ENCODE assay signal across 1 cellular context in the genomic region with DNA sequence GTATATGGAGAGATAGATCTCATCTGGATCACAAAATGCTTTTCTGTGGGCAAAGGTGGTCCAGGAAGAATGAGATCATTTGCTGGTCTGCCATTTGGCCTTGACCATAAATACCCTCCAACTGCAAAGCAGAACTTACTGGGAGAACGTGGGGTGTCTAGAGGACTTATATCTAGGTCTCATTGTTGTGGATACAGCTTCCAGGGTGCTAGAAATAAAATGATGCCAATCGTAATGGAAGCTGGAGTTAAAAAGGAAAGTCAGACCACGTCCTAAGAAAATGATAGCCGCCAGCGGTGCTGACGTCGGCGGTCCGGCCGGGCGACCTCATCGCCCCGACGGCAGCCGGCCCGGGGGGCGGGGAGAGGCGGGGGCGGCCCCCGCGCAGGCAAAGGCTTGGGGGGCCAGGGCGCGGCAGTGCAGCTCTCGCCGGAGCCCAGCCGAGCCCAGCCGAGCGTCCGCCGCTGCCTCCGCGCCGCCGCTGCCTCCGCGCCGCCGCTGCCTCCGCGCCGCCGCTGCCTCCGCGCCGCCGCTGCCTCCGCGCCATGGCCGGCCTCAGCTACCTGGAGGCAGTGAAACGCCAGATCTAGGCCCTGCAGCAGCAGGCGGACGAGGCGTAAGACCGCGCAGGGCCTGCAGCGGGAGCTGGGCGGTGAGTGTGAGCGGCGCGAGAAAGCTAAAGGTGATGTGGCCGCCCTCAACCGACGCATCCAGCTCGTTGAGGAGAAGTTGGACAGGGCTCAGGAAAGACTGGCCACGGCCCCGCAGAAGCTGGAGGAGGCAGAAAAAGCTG.
TF ChIP-seq lines count a peak whose summit lies in the region.

No MANE protein-coding gene starts in this region.

TF ChIP-seq in HepG2, 621 proteins besides CTCF, POLR2A, EP300 and RAD21 (continued from another document and continues in another):
- TF ChIP-seq DMTF1 (CRISPR knock-in tag; IDR thresholded peaks at IDR 0.05) (no peak), SMARCC2 (IDR thresholded peaks at IDR 0.05) (no peak), RAD51 (IDR thresholded peaks at IDR 0.05; ENCODE audit: borderline replicate concordance) (no peak), ZC3H4 (CRISPR knock-in tag; IDR thresholded peaks at IDR 0.05; ENCODE audit: borderline replicate concordance) (0 out of 2 replicates have a peak, but pooled peaks have one; percentile 42), ZKSCAN8 (CRISPR knock-in tag; IDR thresholded peaks at IDR 0.05; ENCODE audit: borderline replicate concordance) (no peak), ZNF710 (CRISPR knock-in tag; IDR thresholded peaks at IDR 0.05; ENCODE audit: borderline replicate concordance) (no peak), ARID2 (CRISPR knock-in tag; IDR thresholded peaks at IDR 0.05; ENCODE audit: borderline replicate concordance) (no peak), ZNF720 (CRISPR knock-in tag; IDR thresholded peaks at IDR 0.05) (no peak), ZFP37 (CRISPR knock-in tag; IDR thresholded peaks at IDR 0.05; ENCODE audit: borderline replicate concordance) (no peak), ZHX2 (IDR thresholded peaks at IDR 0.05; ENCODE audit: low read depth) (no peak), ZHX2 (CRISPR knock-in tag; IDR thresholded peaks at IDR 0.05; ENCODE audit: borderline replicate concordance) (no peak), KDM5A (IDR thresholded peaks at IDR 0.05; ENCODE audit: borderline replicate concordance, low read length) (no peak), NCOR1 (IDR thresholded peaks at IDR 0.05; ENCODE audit: borderline replicate concordance, low read length) (no peak), MED8 (CRISPR knock-in tag; IDR thresholded peaks at IDR 0.05; ENCODE audit: insufficient replicate concordance) (no peak), SKI (IDR thresholded peaks at IDR 0.05; ENCODE audit: partially characterized antibody) (peak; percentile 44), SRY (CRISPR knock-in tag; IDR thresholded peaks at IDR 0.05) (no peak; the same call in 1 of the 2 replicates), ZNF20 (CRISPR knock-in tag; IDR thresholded peaks at IDR 0.05) (no peak), ZNF678 (CRISPR knock-in tag; IDR thresholded peaks at IDR 0.05) (no peak), ZFAT (CRISPR knock-in tag; conservative IDR thresholded peaks at IDR 0.05) (no peak), ZNF326 (CRISPR knock-in tag; IDR thresholded peaks at IDR 0.05; ENCODE audit: borderline replicate concordance) (no peak), FOXO1 (CRISPR knock-in tag; IDR thresholded peaks at IDR 0.05) (no peak), ZNF558 (CRISPR knock-in tag; IDR thresholded peaks at IDR 0.05; ENCODE audit: borderline replicate concordance) (no peak)
- TF ChIP-seq, protein P1, sequence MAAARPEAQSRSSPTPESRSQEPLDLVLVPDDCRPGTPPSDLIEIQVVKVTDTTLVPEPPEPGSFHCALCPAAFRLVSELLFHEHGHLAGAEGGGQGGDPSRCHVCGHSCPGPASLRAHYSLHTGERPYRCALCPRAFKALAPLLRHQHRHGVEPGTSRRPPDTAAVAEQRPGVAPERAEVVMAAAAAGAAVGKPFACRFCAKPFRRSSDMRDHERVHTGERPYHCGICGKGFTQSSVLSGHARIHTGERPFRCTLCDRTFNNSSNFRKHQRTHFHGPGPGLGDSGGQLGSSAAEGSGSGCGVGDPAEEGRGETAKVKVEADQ (CRISPR knock-in tag; IDR thresholded peaks at IDR 0.05; ENCODE audit: borderline replicate concordance), result no peak
- TF ChIP-seq, protein P2, sequence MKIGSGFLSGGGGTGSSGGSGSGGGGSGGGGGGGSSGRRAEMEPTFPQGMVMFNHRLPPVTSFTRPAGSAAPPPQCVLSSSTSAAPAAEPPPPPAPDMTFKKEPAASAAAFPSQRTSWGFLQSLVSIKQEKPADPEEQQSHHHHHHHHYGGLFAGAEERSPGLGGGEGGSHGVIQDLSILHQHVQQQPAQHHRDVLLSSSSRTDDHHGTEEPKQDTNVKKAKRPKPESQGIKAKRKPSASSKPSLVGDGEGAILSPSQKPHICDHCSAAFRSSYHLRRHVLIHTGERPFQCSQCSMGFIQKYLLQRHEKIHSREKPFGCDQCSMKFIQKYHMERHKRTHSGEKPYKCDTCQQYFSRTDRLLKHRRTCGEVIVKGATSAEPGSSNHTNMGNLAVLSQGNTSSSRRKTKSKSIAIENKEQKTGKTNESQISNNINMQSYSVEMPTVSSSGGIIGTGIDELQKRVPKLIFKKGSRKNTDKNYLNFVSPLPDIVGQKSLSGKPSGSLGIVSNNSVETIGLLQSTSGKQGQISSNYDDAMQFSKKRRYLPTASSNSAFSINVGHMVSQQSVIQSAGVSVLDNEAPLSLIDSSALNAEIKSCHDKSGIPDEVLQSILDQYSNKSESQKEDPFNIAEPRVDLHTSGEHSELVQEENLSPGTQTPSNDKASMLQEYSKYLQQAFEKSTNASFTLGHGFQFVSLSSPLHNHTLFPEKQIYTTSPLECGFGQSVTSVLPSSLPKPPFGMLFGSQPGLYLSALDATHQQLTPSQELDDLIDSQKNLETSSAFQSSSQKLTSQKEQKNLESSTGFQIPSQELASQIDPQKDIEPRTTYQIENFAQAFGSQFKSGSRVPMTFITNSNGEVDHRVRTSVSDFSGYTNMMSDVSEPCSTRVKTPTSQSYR (CRISPR knock-in tag; IDR thresholded peaks at IDR 0.05; ENCODE audit: borderline replicate concordance), result 0 out of 2 replicates have a peak, but pooled peaks have one; percentile 18
- TF ChIP-seq, protein P3, sequence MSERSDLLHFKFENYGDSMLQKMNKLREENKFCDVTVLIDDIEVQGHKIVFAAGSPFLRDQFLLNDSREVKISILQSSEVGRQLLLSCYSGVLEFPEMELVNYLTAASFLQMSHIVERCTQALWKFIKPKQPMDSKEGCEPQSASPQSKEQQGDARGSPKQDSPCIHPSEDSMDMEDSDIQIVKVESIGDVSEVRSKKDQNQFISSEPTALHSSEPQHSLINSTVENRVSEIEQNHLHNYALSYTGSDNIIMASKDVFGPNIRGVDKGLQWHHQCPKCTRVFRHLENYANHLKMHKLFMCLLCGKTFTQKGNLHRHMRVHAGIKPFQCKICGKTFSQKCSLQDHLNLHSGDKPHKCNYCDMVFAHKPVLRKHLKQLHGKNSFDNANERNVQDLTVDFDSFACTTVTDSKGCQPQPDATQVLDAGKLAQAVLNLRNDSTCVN (CRISPR knock-in tag; IDR thresholded peaks at IDR 0.05; ENCODE audit: borderline replicate concordance), result no peak; the same call in 1 of the 2 replicates
- TF ChIP-seq, protein P4, sequence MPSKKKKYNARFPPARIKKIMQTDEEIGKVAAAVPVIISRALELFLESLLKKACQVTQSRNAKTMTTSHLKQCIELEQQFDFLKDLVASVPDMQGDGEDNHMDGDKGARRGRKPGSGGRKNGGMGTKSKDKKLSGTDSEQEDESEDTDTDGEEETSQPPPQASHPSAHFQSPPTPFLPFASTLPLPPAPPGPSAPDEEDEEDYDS (CRISPR knock-in tag; IDR thresholded peaks at IDR 0.05), result no peak
